ENCODE assay signal across 1 cellular context in genomic region chr15:101128696-101129095, GRCh38.
TF ChIP-seq lines count a peak whose summit lies in the region.

No MANE protein-coding gene starts in this region.

TF ChIP-seq in IMR-90, 13 proteins besides CTCF, POLR2A, EP300 and RAD21:
- TF ChIP-seq MXI1 (IDR thresholded peaks at IDR 0.05; ENCODE audit: borderline replicate concordance, low read depth, low read length) (no peak), FOS (IDR thresholded peaks at IDR 0.05; ENCODE audit: low read depth, low read length) (no peak), RCOR1 (IDR thresholded peaks at IDR 0.05; ENCODE audit: insufficient replicate concordance, low read length) (no peak), MAFK (IDR thresholded peaks at IDR 0.05; ENCODE audit: low read depth, low read length) (no peak), CHD1 (IDR thresholded peaks at IDR 0.05; ENCODE audit: low read depth, low read length) (no peak), USF2 (IDR thresholded peaks at IDR 0.05; ENCODE audit: low read depth, low read length) (no peak), MAZ (IDR thresholded peaks at IDR 0.05; ENCODE audit: borderline replicate concordance, low read depth, low read length) (no peak), ELK1 (IDR thresholded peaks at IDR 0.05; ENCODE audit: borderline replicate concordance, low read depth, low read length) (no peak), CEBPB (IDR thresholded peaks at IDR 0.05; ENCODE audit: low read depth, low read length) (no peak), SMC3 (IDR thresholded peaks at IDR 0.05; ENCODE audit: low read depth, low read length) (no peak), BHLHE40 (IDR thresholded peaks at IDR 0.05; ENCODE audit: low read depth, low read length) (no peak), NFE2L2 (IDR thresholded peaks at IDR 0.05; ENCODE audit: low read depth, low read length) (no peak)
TF ChIP-seq in IMR-90: peak in this region for 0.
